Comparison of ENCODE assay signal across 15 cellular contexts in the genomic region with DNA sequence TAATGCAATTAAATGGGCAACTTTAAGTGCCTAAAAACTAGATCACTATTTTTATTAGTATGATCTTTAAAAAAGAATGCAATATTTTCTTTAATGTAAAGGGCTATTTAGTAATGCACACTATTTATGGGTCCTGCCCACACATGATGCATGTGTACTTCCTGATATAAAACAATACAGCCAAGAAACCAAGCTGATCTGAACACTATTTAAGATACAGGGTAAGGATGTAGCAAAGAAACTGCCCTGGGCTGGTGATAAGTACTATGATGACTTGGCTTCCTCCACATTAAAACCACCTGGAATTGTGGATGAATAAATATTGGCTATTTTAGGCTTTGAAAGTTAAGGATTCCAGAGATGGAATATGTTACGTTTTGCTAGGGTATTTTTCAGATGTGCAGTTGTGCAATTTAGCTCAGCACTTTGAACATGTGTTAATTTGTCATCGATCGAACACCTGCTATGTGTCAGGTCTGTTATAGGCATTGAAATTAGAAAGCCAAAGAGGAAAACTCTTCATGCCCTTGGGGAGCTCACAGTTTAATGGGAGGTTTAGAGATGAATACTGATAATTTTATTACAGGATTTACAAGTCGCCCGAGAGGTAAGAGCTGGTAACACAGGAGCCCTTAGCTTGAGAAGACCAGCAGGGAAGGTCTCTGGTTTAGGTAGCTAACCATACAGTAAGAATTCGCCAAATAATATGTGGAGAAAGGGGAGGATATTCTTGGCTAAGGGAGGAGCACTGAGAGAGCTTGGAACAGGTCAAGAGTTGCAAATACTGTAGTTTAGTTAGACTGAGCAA.
"Had no signal": no experiment of that assay in that cellular context is flagged by ENCODE, and none has a peak within 500 bp of the region (broad histone marks: within the 10 kb centered on the region; RNA-seq: fewer than 3 reads in every experiment).

No MANE protein-coding gene starts in this region.

- H3K27ac Mint-ChIP-seq: activated CD4-positive, alpha-beta memory T cell treated with anti-CD3 and anti-CD28 coated beads, Interleukin-2, amount 10 ng/mL, durations not matched to agents 7 days and 5 days; activated naive CD8-positive, alpha-beta T cell treated with anti-CD3 and anti-CD28 coated beads, Interleukin-2, amount 10 ng/mL, durations not matched to agents 7 days and 5 days; activated T-cell treated with anti-CD3 and anti-CD28 coated beads, Interleukin-2, amount 50 U/mL, for 72 hours; natural killer cell treated with Interleukin-12 subunit alpha and Interleukin-12 subunit beta and Interleukin-15 and Interleukin-18, amount 100 ng/mL, for 72 hours; stimulated activated naive CD8-positive, alpha-beta T cell treated with anti-CD3 and anti-CD28 coated beads, Interleukin-15, Interleukin-2, amounts not matched to agents 100 ng/mL and 50 ng/mL, for 24 hours had no signal

- H3K27ac ChIP-seq: gastrocnemius medialis, hepatocyte, lower lobe of right lung, upper lobe of right lung had no signal

- H2AFZ ChIP-seq: hepatocyte had no signal

- H3K36me3 Mint-ChIP-seq: activated naive CD8-positive, alpha-beta T cell treated with anti-CD3 and anti-CD28 coated beads, Interleukin-2, amount 10 ng/mL, durations not matched to agents 7 days and 5 days; natural killer cell treated with Interleukin-12 subunit alpha and Interleukin-12 subunit beta and Interleukin-15 and Interleukin-18, amount 100 ng/mL, for 72 hours had no signal

- H3K36me3 ChIP-seq: ascending aorta, gastrocnemius medialis, lower lobe of right lung, upper lobe of right lung had no signal

- H3K4me3 ChIP-seq: ascending aorta, gastrocnemius medialis, hepatocyte, lower lobe of right lung, upper lobe of right lung had no signal

- H3K4me1 Mint-ChIP-seq: activated CD4-positive, alpha-beta memory T cell treated with anti-CD3 and anti-CD28 coated beads, Interleukin-2, amount 10 ng/mL, durations not matched to agents 7 days and 5 days; activated naive CD8-positive, alpha-beta T cell treated with anti-CD3 and anti-CD28 coated beads, Interleukin-2, amount 10 ng/mL, durations not matched to agents 7 days and 5 days had no signal

- H3K4me3 Mint-ChIP-seq: activated CD4-positive, alpha-beta memory T cell treated with anti-CD3 and anti-CD28 coated beads, Interleukin-2, amount 10 ng/mL, durations not matched to agents 7 days and 5 days; activated naive CD8-positive, alpha-beta T cell treated with anti-CD3 and anti-CD28 coated beads, Interleukin-2, amount 10 ng/mL, durations not matched to agents 7 days and 5 days; activated T-cell treated with anti-CD3 and anti-CD28 coated beads, Interleukin-2, amount 50 U/mL, for 72 hours; natural killer cell treated with Interleukin-12 subunit alpha and Interleukin-12 subunit beta and Interleukin-15 and Interleukin-18, amount 100 ng/mL, for 72 hours; stimulated activated naive CD8-positive, alpha-beta T cell treated with anti-CD3 and anti-CD28 coated beads, Interleukin-15, Interleukin-2, amounts not matched to agents 100 ng/mL and 50 ng/mL, for 24 hours had no signal

- H3K9me3 Mint-ChIP-seq: activated CD4-positive, alpha-beta memory T cell treated with anti-CD3 and anti-CD28 coated beads, Interleukin-2, amount 10 ng/mL, durations not matched to agents 7 days and 5 days; activated naive CD8-positive, alpha-beta T cell treated with anti-CD3 and anti-CD28 coated beads, Interleukin-2, amount 10 ng/mL, durations not matched to agents 7 days and 5 days; activated T-cell treated with anti-CD3 and anti-CD28 coated beads, Interleukin-2, amount 50 U/mL, for 72 hours; natural killer cell treated with Interleukin-12 subunit alpha and Interleukin-12 subunit beta and Interleukin-15 and Interleukin-18, amount 100 ng/mL, for 72 hours; stimulated activated naive CD8-positive, alpha-beta T cell treated with anti-CD3 and anti-CD28 coated beads, Interleukin-15, Interleukin-2, amounts not matched to agents 100 ng/mL and 50 ng/mL, for 24 hours had no signal

- H3K27me3 Mint-ChIP-seq: activated CD4-positive, alpha-beta memory T cell treated with anti-CD3 and anti-CD28 coated beads, Interleukin-2, amount 10 ng/mL, durations not matched to agents 7 days and 5 days; natural killer cell treated with Interleukin-12 subunit alpha and Interleukin-12 subunit beta and Interleukin-15 and Interleukin-18, amount 100 ng/mL, for 72 hours; stimulated activated naive CD8-positive, alpha-beta T cell treated with anti-CD3 and anti-CD28 coated beads, Interleukin-15, Interleukin-2, amounts not matched to agents 100 ng/mL and 50 ng/mL, for 24 hours had no signal

- H3K27me3 ChIP-seq: ascending aorta, gastrocnemius medialis, hepatocyte, upper lobe of right lung had no signal

- H3K4me1 ChIP-seq: upper lobe of right lung had no signal

- H3K4me2 ChIP-seq: hepatocyte had no signal

- ATAC-seq: activated T-cell treated with anti-CD3 and anti-CD28 coated beads, Interleukin-2, amount 50 U/mL, for 72 hours; gastrocnemius medialis; lower lobe of right lung; natural killer cell treated with Interleukin-12 subunit alpha and Interleukin-12 subunit beta and Interleukin-15 and Interleukin-18, amount 100 ng/mL, for 72 hours; upper lobe of right lung had no signal

- H3K79me2 ChIP-seq: hepatocyte had no signal

- H3K9me3 ChIP-seq: ascending aorta, gastrocnemius medialis, lower lobe of right lung, upper lobe of right lung had no signal

- DNase-seq: activated CD4-positive, alpha-beta memory T cell treated with anti-CD3 and anti-CD28 coated beads, Interleukin-2, amount 10 ng/mL, durations not matched to agents 7 days and 5 days; activated CD4-positive, alpha-beta T cell treated with anti-CD3 and anti-CD28 coated beads for 1 hour; activated naive CD8-positive, alpha-beta T cell treated with anti-CD3 and anti-CD28 coated beads, Interleukin-2, amount 10 ng/mL, durations not matched to agents 7 days and 5 days; activated T-cell treated with anti-CD3 and anti-CD28 coated beads, Interleukin-2, amount 50 U/mL, for 72 hours; gastrocnemius medialis; kidney glomerular epithelial cell; lower lobe of right lung; stimulated activated CD4-positive, alpha-beta T cell treated with anti-CD3 and anti-CD28 coated beads, Interleukin-15, amount 100 ng/mL, for 24 hours; stimulated activated CD4-positive, alpha-beta T cell treated with anti-CD3 and anti-CD28 coated beads, Interleukin-4, amount 100 ng/mL, for 24 hours; T-helper 9 cell; upper lobe of right lung had no signal
